Comparison of ENCODE assay signal across 27 cellular contexts in genomic region chr7:124769136-124769535, GRCh38. TPM values are rescaled to one million over a fixed set of nuclear protein-coding genes. Genes with fewer than 3 reads are reported as not detected.
"Had no signal": no experiment of that assay in that cellular context is flagged by ENCODE, and none has a peak within 500 bp of the region (broad histone marks: within the 10 kb centered on the region; RNA-seq: fewer than 3 reads in every experiment).

No MANE protein-coding gene starts in this region.

- H3K4me3 ChIP-seq: colonic mucosa, esophagus squamous epithelium, gastrocnemius medialis, heart right ventricle, left lung, lower lobe of right lung, mucosa of descending colon had no signal

- DNase-seq: colonic mucosa; cortex of kidney; effector CD8-positive, alpha-beta T cell; effector memory CD8-positive, alpha-beta T cell; endodermal cell; erythroblast; esophagus squamous epithelium; foreskin fibroblast; foreskin melanocyte; gastrocnemius medialis; glutamatergic neuron; head of caudate nucleus; heart right ventricle; hippocampal formation; left cardiac atrium; left lung; left ventricle myocardium superior; lower lobe of right lung; mesenchymal stem cell; mucosa of descending colon; naive B cell had no signal

- H3K36me3 ChIP-seq: colonic mucosa, esophagus squamous epithelium, gastrocnemius medialis, heart right ventricle, left lung, lower lobe of right lung had no signal

- ATAC-seq: effector memory CD8-positive, alpha-beta T cell; esophagus mucosa; gastrocnemius medialis; heart right ventricle; left cardiac atrium; left lung; left ventricle myocardium superior; lower lobe of right lung; mucosa of descending colon had no signal

- H3K4me1 ChIP-seq: colonic mucosa had no signal

- H3K9me3 ChIP-seq: colonic mucosa, esophagus squamous epithelium, gastrocnemius medialis, heart right ventricle, left lung, lower lobe of right lung, mucosa of descending colon had no signal

- FAIRE-seq: endometrium, islet of Langerhans, keratinocyte had no signal

- H3K27ac ChIP-seq: colonic mucosa, epithelial cell of prostate, esophagus squamous epithelium, gastrocnemius medialis, heart right ventricle, left lung, lower lobe of right lung had no signal

RNA-seq across cellular contexts. Expression of gene GPR37, which starts 3.5 kb away (rescaled TPM):
- total RNA-seq: left ventricle myocardium superior, mesenteric fat pad had no signal
